In the genomic region with DNA sequence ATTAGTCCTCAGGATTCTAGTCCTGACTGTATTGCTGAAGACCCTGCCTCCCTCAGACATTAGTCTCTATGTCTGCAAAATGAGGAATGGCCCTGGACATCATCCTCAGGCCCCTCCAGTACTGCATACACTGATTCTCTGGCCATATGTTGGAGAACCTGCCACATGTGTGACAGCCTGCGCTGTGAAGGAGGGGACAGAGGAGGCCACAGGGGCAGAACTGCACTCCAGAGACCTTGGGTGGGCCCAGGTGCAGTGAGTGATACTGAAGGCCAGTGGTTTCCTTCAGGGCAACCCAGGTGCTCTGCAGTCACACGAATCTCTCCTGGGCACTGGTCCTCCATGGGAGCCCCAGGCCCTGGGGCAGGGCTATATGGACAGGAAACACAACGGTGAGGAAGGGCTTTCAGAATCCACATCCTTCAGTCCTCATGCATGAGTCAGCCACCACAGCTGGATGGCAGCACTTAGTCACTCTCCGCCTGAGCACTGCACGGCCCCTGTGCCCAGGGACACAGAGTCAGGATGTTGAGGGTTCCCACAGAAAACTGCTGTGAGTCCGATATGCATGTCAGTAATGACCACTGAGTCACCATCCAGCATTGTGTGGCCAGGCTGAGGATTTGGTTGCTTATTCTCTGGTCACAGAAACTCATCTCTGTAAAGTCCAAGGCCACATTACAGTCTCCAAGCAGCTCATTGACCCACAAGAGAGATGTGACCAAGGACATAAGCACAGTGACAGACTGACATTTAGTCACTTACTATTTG, we compare ENCODE assay signal across 8 cellular contexts. TPM values are rescaled to one million over a fixed set of nuclear protein-coding genes. Genes with fewer than 3 reads are reported as not detected.
DNase-seq lines count a peak whose midpoint lies in the region; ATAC-seq lines count a peak whose summit lies in the region.

No MANE protein-coding gene starts in this region.

- H3K27ac Mint-ChIP-seq in activated CD4-positive, alpha-beta T cell treated with anti-CD3 and anti-CD28 coated beads, Interleukin-2, amount 10 ng/mL, durations not matched to agents 7 days and 5 days = no peak overlapping the region

- peaks cover 6% of the 10 kb centered on the region for H3K4me1 Mint-ChIP-seq in activated CD4-positive, alpha-beta T cell treated with anti-CD3 and anti-CD28 coated beads, Interleukin-2, amount 10 ng/mL, durations not matched to agents 7 days and 5 days

- POLR2A ChIA-PET in activated CD4-positive, alpha-beta T cell treated with anti-CD3 and anti-CD28 coated beads, Interleukin-2, amount 10 ng/mL, durations not matched to agents 7 days and 5 days (lab: Charles Lee) = no interaction called here

- CTCF ChIA-PET in activated CD4-positive, alpha-beta T cell treated with anti-CD3 and anti-CD28 coated beads, Interleukin-2, amount 10 ng/mL, durations not matched to agents 7 days and 5 days (lab: Charles Lee) = interaction anchor here (0.9 kb wide), 1 partner anchor 24 kb away, joined by 4 read pairs; no protein-coding TSS in a partner anchor

- in situ Hi-C loops in G401 (cut with HindIII; ENCODE audit: low sequenced_read_pairs) = no loop called here

- DNase-seq in activated CD4-positive, alpha-beta T cell treated with anti-CD3 and anti-CD28 coated beads, Interleukin-2, amount 10 ng/mL, durations not matched to agents 7 days and 5 days = peak; percentile 18
- DNase-seq in activated CD4-positive, alpha-beta T cell treated with anti-CD3 and anti-CD28 coated beads, Interleukin-2, amount 50 U/mL, for 1 hour = no peak
- peak; percentile 83 for DNase-seq in HK-2 (ENCODE audit: unreplicated experiment)
- peak; percentile 65 to 74 for DNase-seq in activated T-cell treated with anti-CD3 and anti-CD28 coated beads, Interleukin-2, amount 50 U/mL, for 48 hours
- DNase-seq in iris pigment epithelial cell (ENCODE audit: low read depth) = peak; percentile 96
- DNase-seq in SHP77 treated with DMSO at 0.1 percent for 48 hours (lab: John Stamatoyannopoulos, UW) = no peak
- DNase-seq in G401 (ENCODE audit: low spot score) = no peak

- H3K9me3 Mint-ChIP-seq in activated CD4-positive, alpha-beta T cell treated with anti-CD3 and anti-CD28 coated beads, Interleukin-2, amount 10 ng/mL, durations not matched to agents 7 days and 5 days = no peaks in the 10 kb centered on the region

- peaks cover 10% of the 10 kb centered on the region for H3K27me3 Mint-ChIP-seq in activated CD4-positive, alpha-beta T cell treated with anti-CD3 and anti-CD28 coated beads, Interleukin-2, amount 10 ng/mL, durations not matched to agents 7 days and 5 days

- no peak overlapping the region for H3K4me3 Mint-ChIP-seq in activated CD4-positive, alpha-beta T cell treated with anti-CD3 and anti-CD28 coated beads, Interleukin-2, amount 10 ng/mL, durations not matched to agents 7 days and 5 days

- H3K36me3 Mint-ChIP-seq in activated CD4-positive, alpha-beta T cell treated with anti-CD3 and anti-CD28 coated beads, Interleukin-2, amount 10 ng/mL, durations not matched to agents 7 days and 5 days (ENCODE audit: low read depth) = no peaks in the 10 kb centered on the region

- no peak for ATAC-seq in GM21367 (IDR thresholded peaks at IDR 0.05; ENCODE audit: unreplicated experiment)

RNA-seq across cellular contexts. Expression of a gene that starts 39.7 kb away (rescaled TPM):
- total RNA-seq in activated CD4-positive, alpha-beta T cell treated with anti-CD3 and anti-CD28 coated beads, Interleukin-2, amount 10 ng/mL, durations not matched to agents 7 days and 5 days = 1 to 10 TPM; 1.5 to 2.9 TPM
- 28.7 and 35.1 TPM in 2 replicates for total RNA-seq in G401 (2014; rRNA removed; shearing (Covaris generic))

Comparison
In these comparisons a context has a peak if more than half of its experiments do, and no peak if none do; other contexts are left out.
1. DNase-seq: peak in activated CD4-positive, alpha-beta T cell treated with anti-CD3 and anti-CD28 coated beads, Interleukin-2, amount 10 ng/mL, durations not matched to agents 7 days and 5 days (single experiment), HK-2 (single experiment), activated T-cell treated with anti-CD3 and anti-CD28 coated beads, Interleukin-2, amount 50 U/mL, for 48 hours (2 of 2) and iris pigment epithelial cell (single experiment); none in activated CD4-positive, alpha-beta T cell treated with anti-CD3 and anti-CD28 coated beads, Interleukin-2, amount 50 U/mL, for 1 hour (single experiment), SHP77 treated with DMSO at 0.1 percent for 48 hours (single experiment) and G401 (single experiment).